In genomic region chr22:17637490-17638181, GRCh38 we compare ENCODE assay signal across 8 cellular contexts. TPM values are rescaled to one million over a fixed set of nuclear protein-coding genes. Genes with fewer than 3 reads are reported as not detected.
DNase-seq lines count a peak whose midpoint lies in the region; TF ChIP-seq lines count a peak whose summit lies in the region.

No MANE protein-coding gene starts in this region.

- TF ChIP-seq CTCF in GM13977 (IDR thresholded peaks at IDR 0.05; ENCODE audit: extremely low read depth, insufficient read depth, missing control alignments) (no peak), PC-9 (conservative IDR thresholded peaks at IDR 0.05) (no peak), retinal pigment epithelial cell (conservative IDR thresholded peaks at IDR 0.05; ENCODE audit: low read depth, low read length) (no peak)

- H2AFZ ChIP-seq in PC-9, result peak overlapping the region; percentile 88

- POLR2A ChIA-PET in PC-9 (lab: Charles Lee; ENCODE audit: unreplicated experiment), result no interaction called here

- H4K20me1 ChIP-seq in PC-9 (ENCODE audit: insufficient read depth), result no peaks in the 10 kb centered on the region

- H3K9me3 ChIP-seq in PC-9 (ENCODE audit: insufficient read depth, low read depth) (no peaks in the 10 kb centered on the region), esophagus (ENCODE audit: control insufficient read depth in 2 of 2, insufficient read depth in 1 of 2, low read depth in 1 of 2, low read length in 1 of 2) (no peaks in the 10 kb centered on the region)

- CTCF ChIA-PET in PC-9 (lab: Charles Lee), result no interaction called here

- H3K4me3 ChIP-seq in PC-9 (peak overlapping the region; percentile 89), esophagus (ENCODE audit: low read depth in 1 of 2, low read length in 2 of 2) (peak overlapping the region; percentile 72 to 85), retinal pigment epithelial cell (ENCODE audit: low read length) (peak overlapping the region; percentile 76)

- H3K27ac ChIP-seq in PC-9 (peak overlapping the region; percentile 90), esophagus (ENCODE audit: low read depth in 2 of 2, low read length in 1 of 2) (peak overlapping the region; percentile 99)

- H3K4me1 ChIP-seq in PC-9 (replicated peaks; ENCODE audit: insufficient read depth) (peaks cover 40% of the 10 kb centered on the region), esophagus (ENCODE audit: control insufficient read depth in 2 of 2, insufficient read depth in 2 of 2, low read length in 1 of 2) (no peaks in the 10 kb centered on the region)

- H3K4me2 ChIP-seq in PC-9, result peak overlapping the region; percentile 85

- intact Hi-C loops in PC-9 (cut with micrococcal nuclease; ENCODE audit: unreplicated experiment), result no loop called here

- TSS peak; percentile 72 for BruUV-seq in PC-9 (replicated peaks; lab: Mats Ljungman, UMichigan)

- H3K27me3 ChIP-seq in PC-9 (ENCODE audit: insufficient read depth, low read depth), result no peaks in the 10 kb centered on the region
- H3K27me3 ChIP-seq in esophagus (ENCODE audit: control insufficient read depth in 1 of 2, insufficient read depth in 2 of 2, low read length in 2 of 2), result no peaks in the 10 kb centered on the region

- H3K36me3 ChIP-seq in PC-9 (ENCODE audit: low read depth) (no peaks in the 10 kb centered on the region), esophagus (ENCODE audit: control insufficient read depth in 2 of 2, insufficient read depth in 2 of 2, low read length in 1 of 2) (no peaks in the 10 kb centered on the region)

- peaks cover 38% of the 10 kb centered on the region for H3F3A ChIP-seq in PC-9 (ENCODE audit: insufficient read depth, low read depth)

- H3K79me2 ChIP-seq in PC-9 (ENCODE audit: low read depth), result peaks cover 20% of the 10 kb centered on the region

- in situ Hi-C loops in GM13977 (cut with MboI; ENCODE audit: low pct_unique_long_range_greater_than_20kb, low sequenced_read_pairs, unreplicated experiment), result no loop called here

- DNase-seq in GM13977 (ENCODE audit: low spot score), result peak; percentile 27
- DNase-seq in PC-9, result no peak
- no peak for DNase-seq in retinal pigment epithelial cell (ENCODE audit: low read depth)
- no peak for DNase-seq in H4 (ENCODE audit: low spot score)
- no peak for DNase-seq in SK-N-DZ (ENCODE audit: low spot score)
- DNase-seq in hepatic stellate cell (ENCODE audit: low spot score), result no peak
- no peak for DNase-seq in NCI-H1417 (lab: John Stamatoyannopoulos, UW)

- WGBS in esophagus, 2 donors, result 49% methylated on average over 10 of the region's 10 CpGs

- no peaks in the 10 kb centered on the region for H3K9me2 ChIP-seq in PC-9 (ENCODE audit: insufficient read depth)

RNA-seq across cellular contexts. Expression of gene BCL2L13, which starts 0.9 kb away (rescaled TPM):
- total RNA-seq in PC-9 (2021), result 43.1 and 46.3 TPM in 2 replicates
- 10 to 100 TPM; 18.1 to 21.0 TPM for polyA plus RNA-seq in esophagus
- total RNA-seq in H4 (2014; rRNA removed; shearing (Covaris generic)), result 47.0 and 51.1 TPM in 2 replicates
- polyA plus RNA-seq in SK-N-DZ (2014; cell fraction: cytosol; rRNA removed), result 52.4 and 57.5 TPM in 2 replicates
- polyA plus RNA-seq in SK-N-DZ (2014; cell fraction: nucleus; rRNA removed), result 23.4 and 25.3 TPM in 2 replicates

RNA-seq across cellular contexts. Expression of gene ATP6V1E1, which starts 9.1 kb away (rescaled TPM):
- 53.5 and 58.0 TPM in 2 replicates for total RNA-seq in PC-9 (2021)
- polyA plus RNA-seq in esophagus, result 100 to 1,000 TPM in 1 of 2 donors, 10 to 100 TPM in 1; 63.9 to 112 TPM
- 93.4 and 125 TPM in 2 replicates for total RNA-seq in H4 (2014; rRNA removed; shearing (Covaris generic))
- 138 and 151 TPM in 2 replicates for polyA plus RNA-seq in SK-N-DZ (2014; cell fraction: cytosol; rRNA removed)
- polyA plus RNA-seq in SK-N-DZ (2014; cell fraction: nucleus; rRNA removed), result 64.0 and 66.4 TPM in 2 replicates
